Comparison of ENCODE assay signal across 18 cellular contexts in genomic region chr1:87017994-87018672, GRCh38.
DNase-seq lines count a peak whose midpoint lies in the region; ATAC-seq, FAIRE-seq and TF ChIP-seq lines count a peak whose summit lies in the region.
"Had no signal": no experiment of that assay in that cellular context is flagged by ENCODE, and none has a peak within 500 bp of the region (broad histone marks: within the 10 kb centered on the region; RNA-seq: fewer than 3 reads in every experiment).

No MANE protein-coding gene starts in this region.

- POLR2A ChIA-PET in BJ (lab: Charles Lee) (no interaction called here), PC-3 (lab: Charles Lee; ENCODE audit: unreplicated experiment) (no interaction called here), HepG2 (lab: Yijun Ruan, JAX) (no interaction called here)
- POLR2A ChIA-PET in activated CD4-positive, alpha-beta T cell treated with anti-CD3 and anti-CD28 coated beads, Interleukin-2, amount 10 ng/mL, durations not matched to agents 7 days and 5 days (lab: Charles Lee) = no interaction called here

- peaks cover 7% of the 10 kb centered on the region; the same call in 1 of the 2 replicates for H3K4me1 ChIP-seq in PC-3 (ENCODE audit: insufficient read depth, low read length)
- peaks cover 8% of the 10 kb centered on the region for H3K4me1 ChIP-seq in HepG2 (ENCODE audit: insufficient read depth, low read length)
- no peaks in the 10 kb centered on the region for H3K4me1 ChIP-seq in Karpas-422 (ENCODE audit: low read length)
- H3K4me1 ChIP-seq: lower lobe of right lung had no signal

- peak; percentile 80 for ATAC-seq in PC-3
- ATAC-seq in HepG2 = no peak
- ATAC-seq: HCT116; lower lobe of right lung; naive thymus-derived CD4-positive, alpha-beta T cell had no signal

- intact Hi-C loops in PC-3 (cut with micrococcal nuclease) (loop anchor here (5.0 kb wide), 1 partner anchor 46 kb away; no protein-coding TSS in a partner anchor), HepG2 (cut with micrococcal nuclease; ENCODE audit: unreplicated experiment) (no loop called here)

- CTCF ChIA-PET in BJ (lab: Yijun Ruan, JAX) (no interaction called here), PC-3 (lab: Charles Lee) (no interaction called here), HepG2 (lab: Yijun Ruan, JAX; ENCODE audit: low intra/inter-chr PET ratio, low total read pairs) (no interaction called here)
- CTCF ChIA-PET in activated CD4-positive, alpha-beta T cell treated with anti-CD3 and anti-CD28 coated beads, Interleukin-2, amount 10 ng/mL, durations not matched to agents 7 days and 5 days (lab: Charles Lee) = no interaction called here

- H3F3A ChIP-seq in PC-3 (ENCODE audit: low read length, unreplicated experiment) = no peaks in the 10 kb centered on the region

- no peak overlapping the region for H3K27ac Mint-ChIP-seq in activated CD4-positive, alpha-beta T cell treated with anti-CD3 and anti-CD28 coated beads, Interleukin-2, amount 10 ng/mL, durations not matched to agents 7 days and 5 days
- H3K27ac Mint-ChIP-seq: activated naive CD4-positive, alpha-beta T cell treated with anti-CD3 and anti-CD28 coated beads, Interleukin-2, amount 50 U/mL, for 24 hours had no signal

- TF ChIP-seq RAD21 in HepG2 (CRISPR knock-in tag; IDR thresholded peaks at IDR 0.05) = no peak

- BruUV-seq in PC-3 (replicated peaks; lab: Mats Ljungman, UMichigan) (no TSS peak), HepG2 (replicated peaks; lab: Mats Ljungman, UMichigan) (no TSS peak)

- H4K20me1 ChIP-seq in PC-3 (ENCODE audit: low read length) = no peaks in the 10 kb centered on the region; the same call in 1 of the 2 replicates
- H4K20me1 ChIP-seq in HepG2 (ENCODE audit: insufficient read depth, low read length) = no peaks in the 10 kb centered on the region
- H4K20me1 ChIP-seq in Karpas-422 (ENCODE audit: insufficient read depth, low read depth, low read length) = peaks cover 15% of the 10 kb centered on the region; the same call in 1 of the 2 replicates

- no peak for TF ChIP-seq CTCF in BJ (IDR thresholded peaks at IDR 0.05; ENCODE audit: insufficient read depth, low read depth, low read length)
- TF ChIP-seq CTCF in PC-3 (conservative IDR thresholded peaks at IDR 0.05; ENCODE audit: low read depth, low read length) = no peak
- no peak for TF ChIP-seq CTCF in HepG2 (CRISPR knock-in tag; IDR thresholded peaks at IDR 0.05)

- H3K9ac ChIP-seq in PC-3 (ENCODE audit: low read length) (no peak overlapping the region), HepG2 (ENCODE audit: insufficient read depth, low read depth, low read length) (no peak overlapping the region), Karpas-422 (ENCODE audit: low read length) (no peak overlapping the region)

- no peaks in the 10 kb centered on the region for H3K4me1 Mint-ChIP-seq in activated CD4-positive, alpha-beta T cell treated with anti-CD3 and anti-CD28 coated beads, Interleukin-2, amount 10 ng/mL, durations not matched to agents 7 days and 5 days
- H3K4me1 Mint-ChIP-seq: activated naive CD4-positive, alpha-beta T cell treated with anti-CD3 and anti-CD28 coated beads, Interleukin-2, amount 50 U/mL, for 24 hours had no signal

- H3K36me3 ChIP-seq in BJ (ENCODE audit: control insufficient read depth, insufficient read depth, low read length) = no peaks in the 10 kb centered on the region
- peaks cover 1% of the 10 kb centered on the region; the same call in 1 of the 2 replicates for H3K36me3 ChIP-seq in PC-3 (ENCODE audit: low read depth, low read length)
- H3K36me3 ChIP-seq in HepG2 (replicated peaks in 1 of 2; ENCODE audit: control insufficient read depth in 1 of 2, insufficient read depth in 2 of 2, low read length in 2 of 2) = no peaks in the 10 kb centered on the region; a peak in 1 of 5 replicates
- H3K36me3 ChIP-seq in Karpas-422 (ENCODE audit: insufficient read depth, low read length) = no peaks in the 10 kb centered on the region; the same call in 1 of the 2 replicates
- H3K36me3 ChIP-seq: lower lobe of right lung had no signal

- H3K79me2 ChIP-seq in PC-3 (ENCODE audit: low read length) (no peaks in the 10 kb centered on the region), HepG2 (ENCODE audit: insufficient read depth, low read length) (peaks cover 27% of the 10 kb centered on the region), Karpas-422 (ENCODE audit: low read length) (peaks cover 22% of the 10 kb centered on the region)

- WGBS in HepG2 (ENCODE audit: low lambda C conversion rate) = 93% methylated on average over 4 of the region's 4 CpGs

- H2AFZ ChIP-seq in PC-3 (ENCODE audit: low read length) = no peak overlapping the region
- H2AFZ ChIP-seq in HepG2 (ENCODE audit: low read length) = no peak overlapping the region
- H2AFZ ChIP-seq in Karpas-422 (ENCODE audit: low read length) = no peak overlapping the region

- H3K9me2 ChIP-seq in PC-3 (replicated peaks; ENCODE audit: low read length) = no peaks in the 10 kb centered on the region
- no peaks in the 10 kb centered on the region for H3K9me2 ChIP-seq in Karpas-422 (replicated peaks; ENCODE audit: insufficient read depth, low read length)

- H3K4me2 ChIP-seq in PC-3 (ENCODE audit: low read length) = no peak overlapping the region
- no peak overlapping the region for H3K4me2 ChIP-seq in HepG2 (ENCODE audit: low read depth, low read length)
- H3K4me2 ChIP-seq in Karpas-422 (ENCODE audit: low read depth, low read length, poor library complexity, severe bottlenecking) = no peak overlapping the region

- peaks cover 10% of the 10 kb centered on the region for H3K9me3 Mint-ChIP-seq in activated CD4-positive, alpha-beta T cell treated with anti-CD3 and anti-CD28 coated beads, Interleukin-2, amount 10 ng/mL, durations not matched to agents 7 days and 5 days

- peaks cover 3% of the 10 kb centered on the region; the same call in 1 of the 2 replicates for H3K9me3 ChIP-seq in PC-3 (ENCODE audit: low read length)
- peaks cover 11% of the 10 kb centered on the region for H3K9me3 ChIP-seq in HepG2 (ENCODE audit: low read length)
- H3K9me3 ChIP-seq in Karpas-422 (ENCODE audit: low read length) = 0 out of 2 replicates have a peak, but pooled peaks cover under 1% of the 10 kb centered on the region

- H3K4me3 ChIP-seq in BJ (ENCODE audit: low read depth, low read length) (no peak overlapping the region), PC-3 (ENCODE audit: low read length) (no peak overlapping the region), HepG2 (replicated peaks in 1 of 3; ENCODE audit: insufficient read depth in 1 of 3, low read depth in 2 of 3, low read length in 3 of 3) (no peak overlapping the region), Karpas-422 (ENCODE audit: low read length) (no peak overlapping the region)
- H3K4me3 ChIP-seq: coronary artery, lower lobe of right lung had no signal

- peak; percentile 70 for FAIRE-seq in GM12892 (lab: Jason Lieb, UNC)
- FAIRE-seq in HepG2 (lab: Jason Lieb, UNC) = no peak
- FAIRE-seq: RCC 7860 had no signal

- TF ChIP-seq POLR2A in GM12892 (IDR thresholded peaks at IDR 0.05; ENCODE audit: low read depth, low read length) = no peak
- no peak for TF ChIP-seq POLR2A in HepG2 (IDR thresholded peaks at IDR 0.05; ENCODE audit: insufficient read depth in 1 of 2, low read depth in 2 of 2, low read length in 2 of 2)

- peaks cover 5% of the 10 kb centered on the region for H3K36me3 Mint-ChIP-seq in activated CD4-positive, alpha-beta T cell treated with anti-CD3 and anti-CD28 coated beads, Interleukin-2, amount 10 ng/mL, durations not matched to agents 7 days and 5 days (ENCODE audit: low read depth)

- H3K27me3 Mint-ChIP-seq in activated CD4-positive, alpha-beta T cell treated with anti-CD3 and anti-CD28 coated beads, Interleukin-2, amount 10 ng/mL, durations not matched to agents 7 days and 5 days = no peaks in the 10 kb centered on the region
- H3K27me3 Mint-ChIP-seq: activated naive CD4-positive, alpha-beta T cell treated with anti-CD3 and anti-CD28 coated beads, Interleukin-2, amount 50 U/mL, for 24 hours; naive thymus-derived CD4-positive, alpha-beta T cell had no signal

- no peak for TF ChIP-seq EP300 in HepG2 (IDR thresholded peaks at IDR 0.05; ENCODE audit: low read depth in 2 of 2, low read length in 2 of 2)
- no peak for TF ChIP-seq EP300 in HepG2 (CRISPR knock-in tag; IDR thresholded peaks at IDR 0.05; ENCODE audit: borderline replicate concordance)

- H3K27me3 ChIP-seq in BJ (ENCODE audit: control insufficient read depth, insufficient read depth, low read length) = no peaks in the 10 kb centered on the region; the same call in 1 of the 2 replicates
- H3K27me3 ChIP-seq in PC-3 (ENCODE audit: low read length) = no peaks in the 10 kb centered on the region
- H3K27me3 ChIP-seq in HepG2 (ENCODE audit: control insufficient read depth in 1 of 2, insufficient read depth in 2 of 2, low read length in 2 of 2) = no peaks in the 10 kb centered on the region
- no peaks in the 10 kb centered on the region for H3K27me3 ChIP-seq in Karpas-422 (ENCODE audit: low read length)

- peak; percentile 4 for DNase-seq in BJ (ENCODE audit: low read depth)
- DNase-seq in GM12892 (ENCODE audit: insufficient read length) = no peak
- peak; percentile 61 for DNase-seq in PC-3
- DNase-seq in HepG2 (ENCODE audit: low spot score) = no peak
- no peak for DNase-seq in T-helper 9 cell
- no peak for DNase-seq in stimulated activated CD4-positive, alpha-beta T cell treated with anti-CD3 and anti-CD28 coated beads, Interleukin-4, amount 100 ng/mL, for 4 hours
- DNase-seq in activated CD4-positive, alpha-beta T cell treated with anti-CD3 and anti-CD28 coated beads, Interleukin-2, amount 10 ng/mL, durations not matched to agents 7 days and 5 days = no peak
- DNase-seq in Karpas-422 = no peak
- DNase-seq: DMS153; lower lobe of right lung; naive thymus-derived CD4-positive, alpha-beta T cell; NCI-H1694; NCI-H526 treated with DMSO at 0.1 percent for 48 hours; stimulated activated CD4-positive, alpha-beta T cell treated with anti-CD3 and anti-CD28 coated beads, Interleukin-2, amount 100 ng/mL, for 48 hours had no signal

- in situ Hi-C loops in HepG2 (cut with HindIII; ENCODE audit: extremely low pct_ligation_motif_present, low pct_unique_long_range_greater_than_20kb) = no loop called here

- H3K27ac ChIP-seq in PC-3 (ENCODE audit: low read length) = no peak overlapping the region
- H3K27ac ChIP-seq in HepG2 (ENCODE audit: extremely low read length, insufficient read depth, low read length) = no peak overlapping the region
- H3K27ac ChIP-seq in Karpas-422 (ENCODE audit: low read length) = no peak overlapping the region
- H3K27ac ChIP-seq: coronary artery, lower lobe of right lung had no signal

- H3K4me3 Mint-ChIP-seq in activated CD4-positive, alpha-beta T cell treated with anti-CD3 and anti-CD28 coated beads, Interleukin-2, amount 10 ng/mL, durations not matched to agents 7 days and 5 days = no peak overlapping the region
- H3K4me3 Mint-ChIP-seq: activated naive CD4-positive, alpha-beta T cell treated with anti-CD3 and anti-CD28 coated beads, Interleukin-2, amount 50 U/mL, for 24 hours; naive thymus-derived CD4-positive, alpha-beta T cell had no signal

TF ChIP-seq in HepG2, 621 proteins besides CTCF, POLR2A, EP300 and RAD21 (continues in another document):
- TF ChIP-seq ZMYM3 (CRISPR knock-in tag; IDR thresholded peaks at IDR 0.05) (no peak), JUNB (CRISPR knock-in tag; IDR thresholded peaks at IDR 0.05; ENCODE audit: borderline replicate concordance) (no peak), CREB1 (IDR thresholded peaks at IDR 0.05) (no peak), CREB1 (CRISPR knock-in tag; IDR thresholded peaks at IDR 0.05) (0 out of 2 replicates have a peak, but pooled peaks have one; percentile 19), RBM22 (optimal IDR thresholded peaks at IDR 0.05; ENCODE audit: low read length) (no peak)

Comparison
In these comparisons a context has a peak if more than half of its experiments do, and no peak if none do; other contexts are left out.
1. DNase-seq: peak in BJ (single experiment) and PC-3 (single experiment); none in GM12892 (single experiment), HepG2 (single experiment), T-helper 9 cell (single experiment), stimulated activated CD4-positive, alpha-beta T cell treated with anti-CD3 and anti-CD28 coated beads, Interleukin-4, amount 100 ng/mL, for 4 hours (0 of 2), activated CD4-positive, alpha-beta T cell treated with anti-CD3 and anti-CD28 coated beads, Interleukin-2, amount 10 ng/mL, durations not matched to agents 7 days and 5 days (single experiment) and Karpas-422 (single experiment).